Comparison of ENCODE assay signal across 8 cellular contexts in genomic region chr11:62552465-62552782, GRCh38. TPM values are rescaled to one million over a fixed set of nuclear protein-coding genes. Genes with fewer than 3 reads are reported as not detected.
DNase-seq lines count a peak whose midpoint lies in the region; TF ChIP-seq lines count a peak whose summit lies in the region.

No MANE protein-coding gene starts in this region.

- H3K4me3 ChIP-seq in Peyer's patch (peak overlapping the region in 2 of 4 donors; percentile 27 to 32), parathyroid adenoma (ENCODE audit: low read depth, low read length) (peak overlapping the region; percentile 23)

- no peaks in the 10 kb centered on the region for H3K79me2 ChIP-seq in parathyroid adenoma

- peak overlapping the region; percentile 57 for H3K4me2 ChIP-seq in parathyroid adenoma (ENCODE audit: low read length)

- TF ChIP-seq POLR2A in Peyer's patch (IDR thresholded peaks at IDR 0.05): no peak

- no peaks in the 10 kb centered on the region for H3K9me3 Mint-ChIP-seq in Calu3 (ENCODE audit: low read depth, unreplicated experiment)

- H3K27ac ChIP-seq in Peyer's patch (peak overlapping the region; percentile 74 to 99 (median 94)), epithelial cell of prostate (peak overlapping the region; percentile 99), parathyroid adenoma (peak overlapping the region; percentile 98)

- no peaks in the 10 kb centered on the region for H3K36me3 ChIP-seq in Peyer's patch
- H3K36me3 ChIP-seq in parathyroid adenoma (ENCODE audit: control insufficient read depth, insufficient read depth, low read length): no peaks in the 10 kb centered on the region

- peak overlapping the region; percentile 84 for H2AFZ ChIP-seq in parathyroid adenoma

- BruUV-seq in Calu3 (replicated peaks; lab: Mats Ljungman, UMichigan): no TSS peak

- no peaks in the 10 kb centered on the region for H3K27me3 Mint-ChIP-seq in Calu3 (ENCODE audit: unreplicated experiment)

- peaks cover 80% of the 10 kb centered on the region for H3K4me1 Mint-ChIP-seq in Calu3 (ENCODE audit: low read depth, unreplicated experiment)

- DNase-seq in Calu3: peak; percentile 39
- DNase-seq in Peyer's patch: no peak
- DNase-seq in epithelial cell of prostate (ENCODE audit: low read depth, low spot score): no peak
- no peak for DNase-seq in middle frontal gyrus (ENCODE audit: extremely low spot score, low spot score)
- no peak for DNase-seq in NCI-H748 treated with DMSO at 0.1 percent for 48 hours (lab: John Stamatoyannopoulos, UW)
- DNase-seq in HEK293T (ENCODE audit: extremely low spot score): no peak
- DNase-seq in iPS-NIHi11 (ENCODE audit: low spot score): no peak

- POLR2A ChIA-PET in HEK293T (lab: Yijun Ruan, JAX): interaction anchor here (1.0 to 2.1 kb wide), 5 partner anchors 9 to 112 kb away, joined by 3 to 16 read pairs (median 4); partner anchors contain the start of genes C11orf98, CSKMT and EEF1G

- TF ChIP-seq CTCF in Calu3 (IDR thresholded peaks at IDR 0.05; ENCODE audit: unreplicated experiment) (no peak), Peyer's patch (IDR thresholded peaks at IDR 0.05) (no peak), parathyroid adenoma (IDR thresholded peaks at IDR 0.05) (no peak)

- peak overlapping the region; percentile 98 for H3K27ac Mint-ChIP-seq in Calu3 (ENCODE audit: unreplicated experiment)

- intact Hi-C loops in Calu3 (cut with micrococcal nuclease; ENCODE audit: unreplicated experiment): no loop called here

- CTCF ChIA-PET in Calu3 (lab: Charles Lee) (interaction anchor here (0.8 to 2.0 kb wide), 10 partner anchors 8 to 127 kb away, joined by 3 to 24 read pairs (median 4); partner anchors contain the start of genes EEF1G, INTS5 and TUT1), HEK293T (lab: Yijun Ruan, JAX) (interaction anchor here (1.7 kb wide), 1 partner anchor 128 kb away, joined by 7 read pairs; no protein-coding TSS in a partner anchor)

- peak overlapping the region; percentile 54 for H3K4me3 Mint-ChIP-seq in Calu3 (ENCODE audit: low read depth, unreplicated experiment)

- H3K36me3 Mint-ChIP-seq in Calu3 (ENCODE audit: insufficient read depth, unreplicated experiment): peaks cover 72% of the 10 kb centered on the region

- H3K4me1 ChIP-seq in Peyer's patch: peaks cover 37 to 94% (median 57%) of the 10 kb centered on the region in 4 donors
- peaks cover 41% of the 10 kb centered on the region for H3K4me1 ChIP-seq in parathyroid adenoma

- H3K9me3 ChIP-seq in Peyer's patch (no peaks in the 10 kb centered on the region), parathyroid adenoma (ENCODE audit: control insufficient read depth, low read length) (no peaks in the 10 kb centered on the region)

- H3K9ac ChIP-seq in parathyroid adenoma: no peak overlapping the region

- H3K27me3 ChIP-seq in Peyer's patch: no peaks in the 10 kb centered on the region
- H3K27me3 ChIP-seq in parathyroid adenoma (ENCODE audit: control insufficient read depth, insufficient read depth, low read length): no peaks in the 10 kb centered on the region

TF ChIP-seq in HEK293T, 16 proteins besides CTCF, POLR2A, EP300 and RAD21:
- TF ChIP-seq LEF1 (IDR thresholded peaks at IDR 0.05; ENCODE audit: borderline replicate concordance): no peak
- TF ChIP-seq PKNOX1 (IDR thresholded peaks at IDR 0.05): no peak
- no peak for TF ChIP-seq FOXA1 (IDR thresholded peaks at IDR 0.05)
- no peak for TF ChIP-seq NFRKB (IDR thresholded peaks at IDR 0.05)
- TF ChIP-seq HDGF (IDR thresholded peaks at IDR 0.05; ENCODE audit: borderline replicate concordance): no peak
- TF ChIP-seq ARNT (IDR thresholded peaks at IDR 0.05): no peak
- TF ChIP-seq SP1 (IDR thresholded peaks at IDR 0.05): no peak
- TF ChIP-seq TARDBP (IDR thresholded peaks at IDR 0.05): no peak
- no peak for TF ChIP-seq ZNF384 (IDR thresholded peaks at IDR 0.05)
- no peak for TF ChIP-seq ELF4 (IDR thresholded peaks at IDR 0.05)
- no peak for TF ChIP-seq L3MBTL2 (conservative IDR thresholded peaks at IDR 0.05)
- TF ChIP-seq FOXM1 (IDR thresholded peaks at IDR 0.05; ENCODE audit: borderline replicate concordance): no peak
- no peak for TF ChIP-seq CTBP1 (IDR thresholded peaks at IDR 0.05; ENCODE audit: borderline replicate concordance)
- no peak for TF ChIP-seq FOXK2 (IDR thresholded peaks at IDR 0.05)
TF ChIP-seq in HEK293T: peak in this region for 0.

RNA-seq across cellular contexts. Expression of gene AHNAK, which starts 5.8 kb away (rescaled TPM):
- total RNA-seq in Calu3 (2022) (246 and 253 TPM in 2 replicates), Peyer's patch (1,000 to 10,000 TPM in 1 of 4 donors, 100 to 1,000 TPM in 3; 571 to 1,016 (median 697) TPM)

RNA-seq across cellular contexts. Expression of gene EEF1G, which starts 21.3 kb away (rescaled TPM):
- 970 and 1,189 TPM in 2 replicates for total RNA-seq in Calu3 (2022)
- 1,000 to 10,000 TPM in 1 of 4 donors, 100 to 1,000 TPM in 3; 781 to 1,253 (median 958) TPM for total RNA-seq in Peyer's patch

RNA-seq across cellular contexts. Expression of gene TUT1, which starts 38.9 kb away (rescaled TPM):
- 21.9 and 26.3 TPM in 2 replicates for total RNA-seq in Calu3 (2022)
- total RNA-seq in Peyer's patch: 10 to 100 TPM in 3 of 4 donors, 1 to 10 TPM in 1; 5.0 to 29.4 (median 17.5) TPM

RNA-seq across cellular contexts. Expression of gene MTA2, which starts 49.2 kb away (rescaled TPM):
- total RNA-seq in Calu3 (2022) (90.4 and 97.2 TPM in 2 replicates), Peyer's patch (10 to 100 TPM; 47.9 to 74.7 (median 58.9) TPM)
